14 cellular contexts compared by ENCODE assay signal in genomic region chr6:45965787-45966186, GRCh38. TPM values are rescaled to one million over a fixed set of nuclear protein-coding genes. Genes with fewer than 3 reads are reported as not detected.
A peak's percentile ranks its signal among the peaks of the same experiment; 100 is the strongest.
DNase-seq lines count a peak whose midpoint lies in the region; TF ChIP-seq lines count a peak whose summit lies in the region.
"Had no signal": no experiment of that assay in that cellular context is flagged by ENCODE, and none has a peak within 500 bp of the region (broad histone marks: within the 10 kb centered on the region; RNA-seq: fewer than 3 reads in every experiment).

No MANE protein-coding gene starts in this region.

- peak; percentile 78 for DNase-seq in GM03348 (ENCODE audit: low spot score)
- DNase-seq in RWPE1 (ENCODE audit: low spot score) = peak; percentile 51
- DNase-seq in fibroblast of villous mesenchyme (ENCODE audit: low read depth) = peak; percentile 30
- DNase-seq in renal cortical epithelial cell (ENCODE audit: low read depth) = peak; percentile 87
- no peak for DNase-seq in SK-N-SH
- no peak for DNase-seq in posterior vena cava (ENCODE audit: low spot score)
- no peak for DNase-seq in DMS 273 (lab: John Stamatoyannopoulos, UW; ENCODE audit: unreplicated experiment)
- no peak for DNase-seq in activated effector memory CD4-positive, alpha-beta T cell treated with anti-CD3 and anti-CD28 coated beads, Interleukin-2, amount 50 U/mL, for 16 hours
- DNase-seq: activated CD4-positive, alpha-beta memory T cell treated with anti-CD3 and anti-CD28 coated beads, Interleukin-2, amount 10 ng/mL, durations not matched to agents 7 days and 5 days; NCI-H1092; NCI-H345 had no signal

- CTCF ChIA-PET in RWPE1 (lab: Yijun Ruan, JAX) = no interaction called here
- CTCF ChIA-PET in SK-N-SH (lab: Yijun Ruan, JAX) = interaction anchor here (1.1 to 1.3 kb wide), 2 partner anchors 9 to 35 kb away, joined by 3 read pairs; no protein-coding TSS in a partner anchor

- H3K27ac ChIP-seq in RWPE1 = no peak overlapping the region
- H3K27ac ChIP-seq in SK-N-SH (ENCODE audit: low read depth in 2 of 2, low read length in 1 of 2) = no peak overlapping the region
- H3K27ac ChIP-seq: coronary artery had no signal

- TF ChIP-seq RAD21 in SK-N-SH (IDR thresholded peaks at IDR 0.05; ENCODE audit: low read length) = no peak

- H3K9ac ChIP-seq in SK-N-SH = no peak overlapping the region

- H3K4me1 ChIP-seq in SK-N-SH (ENCODE audit: control insufficient read depth in 1 of 2, insufficient read depth in 2 of 2, low read depth in 1 of 2, low read length in 1 of 2) = no peaks in the 10 kb centered on the region

- POLR2A ChIA-PET in RWPE1 (lab: Yijun Ruan, JAX; ENCODE audit: low non-redundant PET) (no interaction called here), SK-N-SH (lab: Yijun Ruan, JAX) (no interaction called here)

- no peak overlapping the region for H3K4me3 ChIP-seq in fibroblast of villous mesenchyme (ENCODE audit: low read depth, low read length)
- H3K4me3 ChIP-seq in SK-N-SH (ENCODE audit: low read depth in 2 of 2, low read length in 1 of 2) = no peak overlapping the region
- H3K4me3 ChIP-seq: coronary artery, GM12878 had no signal

- no peaks in the 10 kb centered on the region for H3K36me3 ChIP-seq in SK-N-SH (replicated peaks in 1 of 2; ENCODE audit: control insufficient read depth in 1 of 2, insufficient read depth in 2 of 2, low read length in 1 of 2)

- TF ChIP-seq CTCF in RWPE1 (conservative IDR thresholded peaks at IDR 0.05; ENCODE audit: low read depth) = no peak
- no peak for TF ChIP-seq CTCF in fibroblast of villous mesenchyme (IDR thresholded peaks at IDR 0.05; ENCODE audit: insufficient read depth, low read depth, low read length)
- TF ChIP-seq CTCF in SK-N-SH (IDR thresholded peaks at IDR 0.05) = no peak

- H3K79me2 ChIP-seq in SK-N-SH (ENCODE audit: insufficient read depth) = no peaks in the 10 kb centered on the region

- no peaks in the 10 kb centered on the region for H3F3A ChIP-seq in SK-N-SH (replicated peaks; ENCODE audit: insufficient read depth)

- no peaks in the 10 kb centered on the region for H3K9me3 ChIP-seq in SK-N-SH

- H3K27me3 ChIP-seq in SK-N-SH (ENCODE audit: insufficient read depth) = peaks cover 5% of the 10 kb centered on the region; the same call in 1 of the 2 replicates

- H3K4me2 ChIP-seq in SK-N-SH = no peak overlapping the region

- WGBS in SK-N-SH (ENCODE audit: low lambda C conversion rate) = 4% methylated on average over 1 of the region's 1 CpG

- H3K9me2 ChIP-seq in SK-N-SH = no peaks in the 10 kb centered on the region

- TF ChIP-seq EP300 in SK-N-SH (IDR thresholded peaks at IDR 0.05; ENCODE audit: borderline replicate concordance in 1 of 2, low read depth in 1 of 2, low read length in 1 of 2) = no peak

- H2AFZ ChIP-seq in SK-N-SH (ENCODE audit: low read depth) = no peak overlapping the region

- no peaks in the 10 kb centered on the region for H4K20me1 ChIP-seq in SK-N-SH (ENCODE audit: insufficient read depth)

- intact Hi-C loops in posterior vena cava (cut with DNase I) = no loop called here

TF ChIP-seq in SK-N-SH, 30 proteins besides CTCF, POLR2A, EP300 and RAD21:
- TF ChIP-seq, protein P1, sequence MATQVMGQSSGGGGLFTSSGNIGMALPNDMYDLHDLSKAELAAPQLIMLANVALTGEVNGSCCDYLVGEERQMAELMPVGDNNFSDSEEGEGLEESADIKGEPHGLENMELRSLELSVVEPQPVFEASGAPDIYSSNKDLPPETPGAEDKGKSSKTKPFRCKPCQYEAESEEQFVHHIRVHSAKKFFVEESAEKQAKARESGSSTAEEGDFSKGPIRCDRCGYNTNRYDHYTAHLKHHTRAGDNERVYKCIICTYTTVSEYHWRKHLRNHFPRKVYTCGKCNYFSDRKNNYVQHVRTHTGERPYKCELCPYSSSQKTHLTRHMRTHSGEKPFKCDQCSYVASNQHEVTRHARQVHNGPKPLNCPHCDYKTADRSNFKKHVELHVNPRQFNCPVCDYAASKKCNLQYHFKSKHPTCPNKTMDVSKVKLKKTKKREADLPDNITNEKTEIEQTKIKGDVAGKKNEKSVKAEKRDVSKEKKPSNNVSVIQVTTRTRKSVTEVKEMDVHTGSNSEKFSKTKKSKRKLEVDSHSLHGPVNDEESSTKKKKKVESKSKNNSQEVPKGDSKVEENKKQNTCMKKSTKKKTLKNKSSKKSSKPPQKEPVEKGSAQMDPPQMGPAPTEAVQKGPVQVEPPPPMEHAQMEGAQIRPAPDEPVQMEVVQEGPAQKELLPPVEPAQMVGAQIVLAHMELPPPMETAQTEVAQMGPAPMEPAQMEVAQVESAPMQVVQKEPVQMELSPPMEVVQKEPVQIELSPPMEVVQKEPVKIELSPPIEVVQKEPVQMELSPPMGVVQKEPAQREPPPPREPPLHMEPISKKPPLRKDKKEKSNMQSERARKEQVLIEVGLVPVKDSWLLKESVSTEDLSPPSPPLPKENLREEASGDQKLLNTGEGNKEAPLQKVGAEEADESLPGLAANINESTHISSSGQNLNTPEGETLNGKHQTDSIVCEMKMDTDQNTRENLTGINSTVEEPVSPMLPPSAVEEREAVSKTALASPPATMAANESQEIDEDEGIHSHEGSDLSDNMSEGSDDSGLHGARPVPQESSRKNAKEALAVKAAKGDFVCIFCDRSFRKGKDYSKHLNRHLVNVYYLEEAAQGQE (IDR thresholded peaks at IDR 0.05; ENCODE audit: low read depth, low read length) = no peak
- TF ChIP-seq ELF1 (IDR thresholded peaks at IDR 0.05) (no peak), MEF2A (IDR thresholded peaks at IDR 0.05; ENCODE audit: borderline replicate concordance, low read depth) (no peak), TEAD4 (IDR thresholded peaks at IDR 0.05; ENCODE audit: borderline replicate concordance, insufficient read depth) (no peak)
- TF ChIP-seq, protein P2, sequence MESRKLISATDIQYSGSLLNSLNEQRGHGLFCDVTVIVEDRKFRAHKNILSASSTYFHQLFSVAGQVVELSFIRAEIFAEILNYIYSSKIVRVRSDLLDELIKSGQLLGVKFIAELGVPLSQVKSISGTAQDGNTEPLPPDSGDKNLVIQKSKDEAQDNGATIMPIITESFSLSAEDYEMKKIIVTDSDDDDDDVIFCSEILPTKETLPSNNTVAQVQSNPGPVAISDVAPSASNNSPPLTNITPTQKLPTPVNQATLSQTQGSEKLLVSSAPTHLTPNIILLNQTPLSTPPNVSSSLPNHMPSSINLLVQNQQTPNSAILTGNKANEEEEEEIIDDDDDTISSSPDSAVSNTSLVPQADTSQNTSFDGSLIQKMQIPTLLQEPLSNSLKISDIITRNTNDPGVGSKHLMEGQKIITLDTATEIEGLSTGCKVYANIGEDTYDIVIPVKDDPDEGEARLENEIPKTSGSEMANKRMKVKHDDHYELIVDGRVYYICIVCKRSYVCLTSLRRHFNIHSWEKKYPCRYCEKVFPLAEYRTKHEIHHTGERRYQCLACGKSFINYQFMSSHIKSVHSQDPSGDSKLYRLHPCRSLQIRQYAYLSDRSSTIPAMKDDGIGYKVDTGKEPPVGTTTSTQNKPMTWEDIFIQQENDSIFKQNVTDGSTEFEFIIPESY (IDR thresholded peaks at IDR 0.05; ENCODE audit: borderline replicate concordance, low read depth) = no peak
TF ChIP-seq in SK-N-SH: peak in this region for 0.

RNA-seq across cellular contexts. Expression of gene CLIC5, which starts 49.9 kb away (rescaled TPM):
- total RNA-seq in fibroblast of villous mesenchyme = not detected in 2 replicates
- 0.35 and 3.5 TPM in 2 replicates for total RNA-seq in renal cortical epithelial cell
- polyA plus RNA-seq in SK-N-SH (2012; rRNA removed) = 0.03 TPM in 1 of 2 replicates, not detected in the other
- under 0.01 and 0.01 TPM in 2 replicates for polyA plus RNA-seq in SK-N-SH (2012; cell fraction: cytosol; rRNA removed)
- 0.02 TPM in 1 of 2 replicates, not detected in the other for polyA plus RNA-seq in SK-N-SH (2012; cell fraction: nucleus; rRNA removed)
- total RNA-seq in posterior vena cava = 1 to 10 TPM; 7.6 to 9.4 TPM
- total RNA-seq: GM12878, lung microvascular endothelial cell had no signal

Comparison
In these comparisons a context has a peak if more than half of its experiments do, and no peak if none do; other contexts are left out.
1. DNase-seq: peak in GM03348 (single experiment), RWPE1 (single experiment), fibroblast of villous mesenchyme (single experiment) and renal cortical epithelial cell (single experiment); none in SK-N-SH (single experiment), posterior vena cava (single experiment), DMS 273 (single experiment) and activated effector memory CD4-positive, alpha-beta T cell treated with anti-CD3 and anti-CD28 coated beads, Interleukin-2, amount 50 U/mL, for 16 hours (single experiment).